21 cellular contexts compared by ENCODE assay signal in the genomic region with DNA sequence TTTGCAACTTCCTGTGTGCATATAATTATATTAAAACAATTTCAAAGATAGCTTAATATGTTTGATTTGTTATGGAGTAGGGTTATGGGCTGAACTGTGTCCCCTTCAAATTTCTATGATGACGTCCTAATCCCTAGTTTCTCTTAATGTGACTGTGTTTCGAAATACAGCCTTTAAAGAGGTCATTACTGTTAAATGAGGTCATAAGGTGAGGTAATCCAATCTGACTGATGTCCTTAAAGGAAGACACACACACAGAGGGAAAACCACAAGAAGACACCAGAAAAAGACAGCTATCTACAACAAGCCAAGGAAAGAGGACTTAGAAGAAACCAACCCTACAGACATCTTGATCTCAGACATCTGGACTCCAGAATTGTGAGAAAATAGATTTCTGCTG.
"Had no signal": no experiment of that assay in that cellular context is flagged by ENCODE, and none has a peak within 500 bp of the region (broad histone marks: within the 10 kb centered on the region; RNA-seq: fewer than 3 reads in every experiment).

No MANE protein-coding gene starts in this region.

- H3K27me3 ChIP-seq: colonic mucosa, esophagus squamous epithelium, heart right ventricle, neutrophil, stomach, transverse colon had no signal

- DNase-seq: colonic mucosa; dermis blood vessel endothelial cell; esophagus squamous epithelium; heart right ventricle; left cardiac atrium; left ventricle myocardium inferior; lower lobe of right lung; naive thymus-derived CD4-positive, alpha-beta T cell; nephron progenitor cell; retina; stimulated activated CD4-positive, alpha-beta T cell treated with anti-CD3 and anti-CD28 coated beads, Interleukin-2, amount 100 ng/mL, for 24 hours; stimulated activated CD4-positive, alpha-beta T cell treated with anti-CD3 and anti-CD28 coated beads, Interleukin-4, amount 100 ng/mL, for 4 hours; stimulated activated naive B cell treated with anti-CD40 and anti-IgM and Interleukin-4, amounts not matched to agents 10 μg/mL and 1 μg/mL and 100 μg/mL, for 72 hours; stomach; substantia nigra; transverse colon had no signal

- H3K36me3 ChIP-seq: colonic mucosa, esophagus squamous epithelium, heart right ventricle, left ventricle myocardium inferior, lower lobe of right lung, neutrophil, stomach, thoracic aorta, transverse colon had no signal

- H3K4me3 ChIP-seq: colonic mucosa, esophagus squamous epithelium, heart right ventricle, left ventricle myocardium inferior, lower lobe of right lung, psoas muscle, stomach, thoracic aorta, transverse colon had no signal

- H3K4me1 ChIP-seq: colonic mucosa, esophagus squamous epithelium, heart right ventricle, left ventricle myocardium inferior, lower lobe of right lung, psoas muscle, stomach, transverse colon had no signal

- H3K27ac ChIP-seq: colonic mucosa, esophagus squamous epithelium, heart right ventricle, left ventricle myocardium inferior, lower lobe of right lung, neutrophil, psoas muscle, stomach, thoracic aorta, transverse colon had no signal

- ATAC-seq: heart right ventricle; left cardiac atrium; lower lobe of right lung; naive thymus-derived CD4-positive, alpha-beta T cell; psoas muscle; sciatic nerve; stimulated activated naive B cell treated with anti-CD40 and anti-IgM and Interleukin-4, amounts not matched to agents 10 μg/mL and 1 μg/mL and 100 μg/mL, for 72 hours had no signal

- H3K9me3 ChIP-seq: colonic mucosa, esophagus squamous epithelium, heart right ventricle, left ventricle myocardium inferior, lower lobe of right lung, neutrophil, psoas muscle, stomach, thoracic aorta had no signal

- FAIRE-seq: keratinocyte had no signal
